Comparison of ENCODE assay signal across 8 cellular contexts in genomic region chr20:17611540-17612286, GRCh38. TPM values are rescaled to one million over a fixed set of nuclear protein-coding genes. Genes with fewer than 3 reads are reported as not detected.
DNase-seq lines count a peak whose midpoint lies in the region; ATAC-seq lines count a peak whose summit lies in the region.

No MANE protein-coding gene starts in this region.

- DNase-seq in Jurkat, Clone E6-1 (ENCODE audit: low read depth, low spot score) = no peak
- DNase-seq in ecto neural progenitor cell (ENCODE audit: low spot score) = peak; percentile 54
- no peak for DNase-seq in naive thymus-derived CD8-positive, alpha-beta T cell
- no peak for DNase-seq in COLO668 (lab: John Stamatoyannopoulos, UW; ENCODE audit: unreplicated experiment)
- no peak for DNase-seq in GDM1 (lab: John Stamatoyannopoulos, UW)
- DNase-seq in KBM-7 = no peak

- peaks cover 20 to 50% (median 42%) of the 10 kb centered on the region in 4 donors for H3K4me1 Mint-ChIP-seq in naive thymus-derived CD8-positive, alpha-beta T cell

- H3K36me3 ChIP-seq in BLaER1 = peaks cover 11% of the 10 kb centered on the region; the same call in 1 of the 2 replicates

- peaks cover 78% of the 10 kb centered on the region for H3K4me1 ChIP-seq in BLaER1

- no peaks in the 10 kb centered on the region for H4K20me1 ChIP-seq in BLaER1

- H3K36me3 Mint-ChIP-seq in naive thymus-derived CD8-positive, alpha-beta T cell = peaks cover 3 to 10% (median 3%) of the 10 kb centered on the region in 3 donors

- peak overlapping the region in 6 of 10 donors; percentile 70 to 88 (median 82) for H3K4me3 Mint-ChIP-seq in naive thymus-derived CD8-positive, alpha-beta T cell

- H3K4me3 ChIP-seq in BLaER1 = peak overlapping the region; percentile 65
- peak overlapping the region; percentile 49 for H3K4me3 ChIP-seq in Jurkat, Clone E6-1 (ENCODE audit: low read length)

- ATAC-seq in naive thymus-derived CD8-positive, alpha-beta T cell = peak in 1 of 2 donors; percentile 0
- ATAC-seq in HG03457 (IDR thresholded peaks at IDR 0.05; ENCODE audit: unreplicated experiment) = no peak

- in situ Hi-C loops in KBM-7 (cut with MboI; ENCODE audit: low pct_unique_long_range_greater_than_20kb, low sequenced_read_pairs) = no loop called here

- H3K27me3 Mint-ChIP-seq in naive thymus-derived CD8-positive, alpha-beta T cell = no peaks in the 10 kb centered on the region

- no peaks in the 10 kb centered on the region for H3K9me3 ChIP-seq in BLaER1

- H3K9ac ChIP-seq in BLaER1 = peak overlapping the region; percentile 82

- H3K27ac ChIP-seq in BLaER1 = peak overlapping the region; percentile 93

- POLR2A ChIA-PET in naive thymus-derived CD8-positive, alpha-beta T cell (lab: Charles Lee) = interaction anchor here (1.3 to 2.0 kb wide), 3 partner anchors 41 to 71 kb away, joined by 4 to 19 read pairs (median 8); partner anchors contain the start of genes DSTN and RRBP1

- H3K9me3 Mint-ChIP-seq in naive thymus-derived CD8-positive, alpha-beta T cell = no peaks in the 10 kb centered on the region

- peak overlapping the region; percentile 95 to 100 (median 98) for H3K27ac Mint-ChIP-seq in naive thymus-derived CD8-positive, alpha-beta T cell

- no peaks in the 10 kb centered on the region for H3K27me3 ChIP-seq in BLaER1

- H3K4me2 ChIP-seq in BLaER1 = peak overlapping the region; percentile 97

RNA-seq across cellular contexts. Expression of gene DSTN, which starts 41.8 kb away (rescaled TPM):
- 116 TPM for polyA plus RNA-seq in Jurkat, Clone E6-1 (2012; ENCODE audit: insufficient read depth, insufficient read length)
- 10 to 100 TPM; 28.4 to 31.9 TPM for total RNA-seq in naive thymus-derived CD8-positive, alpha-beta T cell
- polyA plus RNA-seq in naive thymus-derived CD8-positive, alpha-beta T cell = 100 to 1,000 TPM in 1 of 3 donors, 10 to 100 TPM in 2; 75.1 to 140 (median 81.6) TPM
